8 cellular contexts compared by ENCODE assay signal in the genomic region with DNA sequence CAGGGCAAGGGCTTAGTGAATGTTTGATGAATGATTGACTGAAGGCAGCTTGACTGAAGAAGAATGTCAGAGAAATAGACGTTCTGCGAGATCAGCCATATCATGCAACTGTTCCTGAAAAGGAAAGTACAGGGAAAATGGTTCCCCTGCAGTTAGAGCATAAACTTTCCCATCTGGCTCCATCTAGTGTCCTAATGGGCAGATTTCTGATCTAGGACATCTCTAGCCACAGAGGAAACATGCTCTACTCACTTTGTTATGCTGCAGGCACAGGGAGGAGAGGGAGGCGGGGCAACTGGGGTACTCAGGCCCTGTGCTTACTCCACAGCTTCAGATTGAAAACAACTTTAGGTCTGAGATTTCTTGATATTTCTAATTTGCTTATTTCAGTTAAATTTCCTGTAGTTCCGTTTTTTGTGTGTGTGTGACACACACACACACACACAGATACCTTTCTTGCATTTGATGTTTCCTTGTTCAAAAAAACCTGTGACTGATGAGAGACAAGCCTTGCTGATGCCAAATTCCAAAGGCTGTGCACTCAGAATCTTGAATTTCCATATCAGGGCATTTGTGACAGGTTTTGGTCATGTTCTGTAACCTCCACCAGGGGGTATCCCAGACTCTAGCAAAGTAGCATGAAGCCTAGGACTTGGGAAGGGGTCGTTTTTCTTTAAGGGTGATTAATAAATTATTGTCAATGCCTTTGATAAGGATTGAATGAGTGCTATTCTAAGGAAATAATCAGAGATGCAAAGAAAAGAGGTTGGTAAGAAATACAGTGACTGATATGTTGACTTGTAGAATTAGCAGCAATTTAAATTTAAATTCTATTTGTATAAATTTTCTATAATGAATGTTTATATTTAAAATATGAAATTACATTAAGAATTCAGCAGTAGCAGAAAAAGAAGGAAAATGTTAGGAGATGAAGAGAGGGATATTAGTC.
DNase-seq lines count a peak whose midpoint lies in the region; ATAC-seq, FAIRE-seq and TF ChIP-seq lines count a peak whose summit lies in the region.

No MANE protein-coding gene starts in this region.

- H3K27ac ChIP-seq in adrenal gland, result no peak overlapping the region
- H3K27ac ChIP-seq in kidney (ENCODE audit: low read depth in 2 of 2, low read length in 2 of 2), result peak overlapping the region in 1 of 2 donors; percentile 5

- TF ChIP-seq CTCF in adrenal gland (IDR thresholded peaks at IDR 0.05), result peak in 5 of 6 experiments; percentile 21 to 48 (median 39)
- TF ChIP-seq CTCF in kidney (IDR thresholded peaks at IDR 0.05; ENCODE audit: borderline replicate concordance, extremely low read depth, insufficient read depth), result peak; percentile 49

- ATAC-seq in GM21526 (IDR thresholded peaks at IDR 0.05; ENCODE audit: low FRiP score, unreplicated experiment), result no peak

- FAIRE-seq in kidney (lab: Jason Lieb, UNC), result no peak
- FAIRE-seq in GM12892 (lab: Jason Lieb, UNC), result no peak

- H3K9me3 ChIP-seq in adrenal gland (replicated peaks in 1 of 3), result no peaks in the 10 kb centered on the region
- no peaks in the 10 kb centered on the region for H3K9me3 ChIP-seq in kidney (ENCODE audit: control insufficient read depth in 1 of 2, low read length in 2 of 2)

- WGBS in adrenal gland, 4 donors, result 34 to 41% (median 39%) methylated on average over 5 of the region's 5 CpGs

- no peaks in the 10 kb centered on the region for H3K27me3 ChIP-seq in adrenal gland

- no peak for TF ChIP-seq POLR2A in adrenal gland (IDR thresholded peaks at IDR 0.05)
- no peak for TF ChIP-seq POLR2A in GM12892 (IDR thresholded peaks at IDR 0.05; ENCODE audit: low read depth, low read length)

- H3K4me1 ChIP-seq in adrenal gland (replicated peaks in 1 of 2) (peaks cover 0 to 9% of the 10 kb centered on the region in 2 donors), kidney (ENCODE audit: control insufficient read depth in 1 of 2, insufficient read depth in 1 of 2, low read depth in 1 of 2, low read length in 2 of 2) (peaks cover 3 to 5% of the 10 kb centered on the region in 2 donors)

- intact Hi-C loops in adrenal gland (cut with DNase I) (no loop called here), kidney (cut with DNase I) (no loop called here)

- H3K9ac ChIP-seq in kidney (ENCODE audit: low read length in 2 of 2), result no peak overlapping the region

- no peak overlapping the region for H3K4me3 ChIP-seq in adrenal gland
- H3K4me3 ChIP-seq in kidney (ENCODE audit: low read length in 2 of 2), result peak overlapping the region in 1 of 2 donors; percentile 13

- H3K36me3 ChIP-seq in adrenal gland (replicated peaks in 1 of 2) (no peaks in the 10 kb centered on the region), kidney (ENCODE audit: control insufficient read depth in 1 of 2, insufficient read depth in 2 of 2, low read length in 2 of 2) (no peaks in the 10 kb centered on the region)

- DNase-seq in NOMO-1 treated with dmso at 0.1 percent for 144 hours (lab: John Stamatoyannopoulos, UW; ENCODE audit: unreplicated experiment) (peak; percentile 5), NOMO-1 treated with DMSO at 0.1 percent for 48 hours (lab: John Stamatoyannopoulos, UW; ENCODE audit: unreplicated experiment) (no peak), NCI-H146 treated with DMSO at 0.1 percent for 48 hours (lab: John Stamatoyannopoulos, UW; ENCODE audit: unreplicated experiment) (peak; percentile 5), adrenal gland (peak; percentile 4 to 73 (median 18)), kidney (no peak), GM12892 (ENCODE audit: insufficient read length) (no peak), epidermal melanocyte (ENCODE audit: insufficient read length, low spot score) (no peak)

Comparison
In these comparisons a context has a peak if more than half of its experiments do, and no peak if none do; other contexts are left out.
1. DNase-seq: peak in NOMO-1 treated with dmso at 0.1 percent for 144 hours (single experiment), NCI-H146 treated with DMSO at 0.1 percent for 48 hours (single experiment) and adrenal gland (7 of 7); none in NOMO-1 treated with DMSO at 0.1 percent for 48 hours (single experiment), kidney (single experiment), GM12892 (single experiment) and epidermal melanocyte (single experiment).